ENCODE assay signal across 8 cellular contexts in the genomic region with DNA sequence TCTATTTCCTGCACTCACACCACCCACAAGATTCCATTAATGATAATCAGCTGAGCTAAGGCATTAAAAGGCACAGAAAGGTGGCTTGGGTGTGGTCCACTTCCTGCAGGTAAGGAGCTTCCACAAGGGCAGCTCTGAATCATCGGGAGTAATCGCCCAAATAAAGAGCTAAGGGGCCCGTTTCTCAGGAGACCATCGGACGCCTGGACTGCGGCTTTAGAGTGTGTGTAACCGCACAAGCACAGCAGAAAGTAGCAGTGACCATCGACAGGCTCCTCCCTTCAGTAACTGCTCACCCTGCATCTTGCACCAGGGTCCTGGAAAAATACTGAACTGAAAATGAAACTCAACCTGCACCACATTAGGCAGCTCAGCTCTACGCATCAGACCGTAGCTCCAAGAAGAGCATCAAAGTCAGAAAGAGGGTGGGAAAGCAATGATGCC. TPM values are rescaled to one million over a fixed set of nuclear protein-coding genes. Genes with fewer than 3 reads are reported as not detected.
DNase-seq lines count a peak whose midpoint lies in the region; ATAC-seq, FAIRE-seq and TF ChIP-seq lines count a peak whose summit lies in the region.

No MANE protein-coding gene starts in this region.

- ATAC-seq in GM18873 (IDR thresholded peaks at IDR 0.05; ENCODE audit: low FRiP score, unreplicated experiment) (peak; percentile 92), HG03039 (IDR thresholded peaks at IDR 0.05; ENCODE audit: unreplicated experiment) (peak; percentile 78)

- FAIRE-seq in bronchial epithelial cell (lab: Jason Lieb, UNC) = no peak

- DNase-seq in AG10803 (ENCODE audit: low read depth) = no peak
- DNase-seq in OCI-M1 (lab: John Stamatoyannopoulos, UW) = peak; percentile 92
- peak; percentile 86 for DNase-seq in bronchial epithelial cell (ENCODE audit: low read depth)
- DNase-seq in mesothelial cell of epicardium (ENCODE audit: low spot score in 2 of 2, unreplicated experiment in 2 of 2) = no peak
- no peak for DNase-seq in occipital lobe (lab: John Stamatoyannopoulos, UW)
- DNase-seq in Kasumi-1 (lab: John Stamatoyannopoulos, UW) = no peak

- no peaks in the 10 kb centered on the region for H3K27me3 ChIP-seq in bronchial epithelial cell (ENCODE audit: control insufficient read depth, insufficient read depth, low read length)

- H3K4me3 Mint-ChIP-seq in mesothelial cell of epicardium = no peak overlapping the region

- H3K27ac Mint-ChIP-seq in mesothelial cell of epicardium = peak overlapping the region; percentile 57

- H3K36me3 ChIP-seq in bronchial epithelial cell (ENCODE audit: control insufficient read depth, insufficient read depth, low read length) = no peaks in the 10 kb centered on the region

- H3K4me3 ChIP-seq in AG10803 (ENCODE audit: low read length) = peak overlapping the region; percentile 2
- H3K4me3 ChIP-seq in bronchial epithelial cell (ENCODE audit: low read depth, low read length) = peak overlapping the region; percentile 14

- H3K9me3 Mint-ChIP-seq in mesothelial cell of epicardium = peaks cover 9% of the 10 kb centered on the region

- TF ChIP-seq CTCF in AG10803 (conservative IDR thresholded peaks at IDR 0.05; ENCODE audit: low read length) = no peak
- no peak for TF ChIP-seq CTCF in bronchial epithelial cell (IDR thresholded peaks at IDR 0.05; ENCODE audit: insufficient read depth, low read length, severe bottlenecking)
- no peak for TF ChIP-seq CTCF in mesothelial cell of epicardium (IDR thresholded peaks at IDR 0.05; ENCODE audit: unreplicated experiment)

- peaks cover 68% of the 10 kb centered on the region for H3K4me1 Mint-ChIP-seq in mesothelial cell of epicardium

- peaks cover 18% of the 10 kb centered on the region for H3K36me3 Mint-ChIP-seq in mesothelial cell of epicardium

- H3K27me3 Mint-ChIP-seq in mesothelial cell of epicardium (ENCODE audit: low read depth) = no peaks in the 10 kb centered on the region

RNA-seq across cellular contexts. Expression of a gene that starts 6.0 kb away (rescaled TPM):
- 168 and 171 TPM in 2 replicates for total RNA-seq in bronchial epithelial cell
- 85.4 to 92.1 TPM (median 88.4 TPM) in 3 replicates for total RNA-seq in mesothelial cell of epicardium
- total RNA-seq in occipital lobe = 32.8 TPM

Comparison
In these comparisons a context has a peak if more than half of its experiments do, and no peak if none do; other contexts are left out.
1. DNase-seq: peak in OCI-M1 (single experiment) and bronchial epithelial cell (single experiment); none in AG10803 (single experiment), mesothelial cell of epicardium (0 of 2), occipital lobe (single experiment) and Kasumi-1 (0 of 2).